In the genomic region with DNA sequence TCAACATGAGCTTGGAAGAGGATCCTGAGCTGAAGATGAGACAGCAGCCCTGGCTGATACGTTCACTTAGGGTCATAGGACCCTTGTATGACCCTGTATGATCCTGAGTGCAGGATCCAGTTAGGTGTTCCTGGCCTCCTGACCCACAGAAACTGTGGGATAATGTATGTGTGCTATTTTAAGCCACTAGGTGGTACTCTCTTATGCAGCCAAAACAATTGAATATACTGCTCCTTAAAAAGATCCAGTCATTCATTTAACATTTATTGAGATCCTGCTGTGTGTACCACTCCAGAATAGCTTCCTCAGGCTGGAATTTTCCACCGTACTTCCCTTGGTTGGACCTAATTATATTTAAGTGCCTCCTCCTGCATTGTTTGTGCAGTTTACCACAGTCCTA, we compare ENCODE assay signal across 26 cellular contexts.
DNase-seq lines count a peak whose midpoint lies in the region; TF ChIP-seq lines count a peak whose summit lies in the region.
"Had no signal": no experiment of that assay in that cellular context is flagged by ENCODE, and none has a peak within 500 bp of the region (broad histone marks: within the 10 kb centered on the region; RNA-seq: fewer than 3 reads in every experiment).

No MANE protein-coding gene starts in this region.

- H4K20me1 ChIP-seq in osteoblast (ENCODE audit: insufficient read depth, low read length): no peaks in the 10 kb centered on the region

- CTCF ChIA-PET in activated CD4-positive, alpha-beta memory T cell treated with anti-CD3 and anti-CD28 coated beads, Interleukin-2, amount 10 ng/mL, durations not matched to agents 7 days and 5 days (lab: Charles Lee): no interaction called here

- H3K36me3 ChIP-seq in endodermal cell (ENCODE audit: control insufficient read depth, insufficient read depth, low read length) (no peaks in the 10 kb centered on the region), osteoblast (ENCODE audit: insufficient read depth, low read length) (no peaks in the 10 kb centered on the region)
- H3K36me3 ChIP-seq: sigmoid colon, SJCRH30, thoracic aorta had no signal

- H3K9me3 ChIP-seq in endodermal cell (ENCODE audit: control insufficient read depth, low read length): no peaks in the 10 kb centered on the region
- no peaks in the 10 kb centered on the region for H3K9me3 ChIP-seq in osteoblast (ENCODE audit: low read depth, low read length)
- H3K9me3 ChIP-seq: sigmoid colon, SJCRH30, thoracic aorta had no signal

- H2AFZ ChIP-seq in osteoblast (ENCODE audit: low read length): no peak overlapping the region
- H2AFZ ChIP-seq: parathyroid adenoma had no signal

- H3K4me3 ChIP-seq in endodermal cell (ENCODE audit: low read length): no peak overlapping the region
- H3K4me3 ChIP-seq in osteoblast (ENCODE audit: insufficient read depth, low read length): no peak overlapping the region
- H3K4me3 ChIP-seq: GM12878, sigmoid colon, SJCRH30, thoracic aorta had no signal

- DNase-seq in NCI-H748 (lab: John Stamatoyannopoulos, UW; ENCODE audit: unreplicated experiment) (peak; percentile 8), NCI-H748 treated with DMSO at 0.1 percent for 48 hours (lab: John Stamatoyannopoulos, UW) (no peak), OCI-M1 (lab: John Stamatoyannopoulos, UW) (peak; percentile 55), endodermal cell (no peak), osteoblast (ENCODE audit: insufficient read length, low spot score, missing footprints) (no peak)
- no peak for DNase-seq in activated CD8-positive, alpha-beta memory T cell treated with anti-CD3 and anti-CD28 coated beads for 24 hours
- no peak for DNase-seq in stimulated activated naive CD4-positive, alpha-beta T cell (lab: John Stamatoyannopoulos, UW)
- no peak for DNase-seq in activated CD4-positive, alpha-beta memory T cell treated with anti-CD3 and anti-CD28 coated beads, Interleukin-2, amount 10 ng/mL, durations not matched to agents 7 days and 5 days
- DNase-seq: activated CD4-positive, alpha-beta T cell treated with anti-CD3 and anti-CD28 coated beads, Interleukin-2, amount 50 U/mL, for 1 hour; activated CD8-positive, alpha-beta memory T cell treated with anti-CD3 and anti-CD28 coated beads, Interleukin-2, amount 50 U/mL, for 48 hours; CD4-positive, alpha-beta T cell; DMS53; H9; kidney glomerular epithelial cell; naive thymus-derived CD8-positive, alpha-beta T cell; NCI-H1436 treated with DMSO at 0.1 percent for 48 hours; NCI-H774; sigmoid colon; SJCRH30; T-helper 17 cell had no signal

- TF ChIP-seq CTCF in endodermal cell (conservative IDR thresholded peaks at IDR 0.05) (peak; percentile 47), osteoblast (IDR thresholded peaks at IDR 0.05; ENCODE audit: extremely low read depth, low read depth, low read length) (peak; percentile 29)

- H3K4me3 Mint-ChIP-seq in endodermal cell: no peak overlapping the region
- no peak overlapping the region for H3K4me3 Mint-ChIP-seq in activated CD4-positive, alpha-beta memory T cell treated with anti-CD3 and anti-CD28 coated beads, Interleukin-2, amount 10 ng/mL, durations not matched to agents 7 days and 5 days
- H3K4me3 Mint-ChIP-seq: brain; CD4-positive, alpha-beta T cell; dendritic cell treated with granulocyte-macrophage colony-stimulating factor and Interleukin-4, amounts not matched to agents 40 ng/mL and 50 ng/mL, for 4 days; H9; naive thymus-derived CD8-positive, alpha-beta T cell; stimulated activated effector memory CD8-positive, alpha-beta T cell treated with anti-CD3 and anti-CD28 coated beads, Interleukin-12 subunit alpha, Interleukin-12 subunit beta, amount 100 ng/mL, for 72 hours; T-helper 17 cell had no signal

- POLR2A ChIA-PET in activated CD4-positive, alpha-beta memory T cell treated with anti-CD3 and anti-CD28 coated beads, Interleukin-2, amount 10 ng/mL, durations not matched to agents 7 days and 5 days (lab: Charles Lee): no interaction called here

- H3K79me2 ChIP-seq in osteoblast (ENCODE audit: insufficient read depth, low read length): no peaks in the 10 kb centered on the region
- H3K79me2 ChIP-seq: parathyroid adenoma had no signal

- WGBS in endodermal cell (ENCODE audit: insufficient coverage in 1 of 2, insufficient read length in 1 of 2), 2 experiments: 84% methylated on average over 2 of the region's 2 CpGs; no CpG with 5 or more reads in 1 of the 2 experiments

- peaks cover 32% of the 10 kb centered on the region for H3K9me3 Mint-ChIP-seq in endodermal cell
- no peaks in the 10 kb centered on the region for H3K9me3 Mint-ChIP-seq in activated CD4-positive, alpha-beta memory T cell treated with anti-CD3 and anti-CD28 coated beads, Interleukin-2, amount 10 ng/mL, durations not matched to agents 7 days and 5 days
- H3K9me3 Mint-ChIP-seq: brain; CD4-positive, alpha-beta T cell; dendritic cell treated with granulocyte-macrophage colony-stimulating factor and Interleukin-4, amounts not matched to agents 40 ng/mL and 50 ng/mL, for 4 days; stimulated activated effector memory CD8-positive, alpha-beta T cell treated with anti-CD3 and anti-CD28 coated beads, Interleukin-12 subunit alpha, Interleukin-12 subunit beta, amount 100 ng/mL, for 72 hours had no signal

- no peak overlapping the region for H3K9ac ChIP-seq in endodermal cell (ENCODE audit: extremely low read depth, low read length, poor library complexity, severe bottlenecking)
- H3K9ac ChIP-seq: parathyroid adenoma had no signal

- no peak overlapping the region for H3K27ac Mint-ChIP-seq in endodermal cell
- no peak overlapping the region for H3K27ac Mint-ChIP-seq in activated CD4-positive, alpha-beta memory T cell treated with anti-CD3 and anti-CD28 coated beads, Interleukin-2, amount 10 ng/mL, durations not matched to agents 7 days and 5 days
- H3K27ac Mint-ChIP-seq: brain; CD4-positive, alpha-beta T cell; dendritic cell treated with granulocyte-macrophage colony-stimulating factor and Interleukin-4, amounts not matched to agents 40 ng/mL and 50 ng/mL, for 4 days; H9; naive thymus-derived CD8-positive, alpha-beta T cell; stimulated activated effector memory CD8-positive, alpha-beta T cell treated with anti-CD3 and anti-CD28 coated beads, Interleukin-12 subunit alpha, Interleukin-12 subunit beta, amount 100 ng/mL, for 72 hours; T-helper 17 cell had no signal

- H3K27me3 Mint-ChIP-seq in endodermal cell (ENCODE audit: insufficient read depth): no peaks in the 10 kb centered on the region
- H3K27me3 Mint-ChIP-seq in activated CD4-positive, alpha-beta memory T cell treated with anti-CD3 and anti-CD28 coated beads, Interleukin-2, amount 10 ng/mL, durations not matched to agents 7 days and 5 days: no peaks in the 10 kb centered on the region
- H3K27me3 Mint-ChIP-seq: dendritic cell treated with granulocyte-macrophage colony-stimulating factor and Interleukin-4, amounts not matched to agents 40 ng/mL and 50 ng/mL, for 4 days; T-helper 17 cell had no signal

- no peaks in the 10 kb centered on the region for H3K4me1 ChIP-seq in endodermal cell (ENCODE audit: control insufficient read depth, insufficient read depth, low read length)
- H3K4me1 ChIP-seq in osteoblast (ENCODE audit: insufficient read depth, low read length): peaks cover 21% of the 10 kb centered on the region
- H3K4me1 ChIP-seq: parathyroid adenoma, SJCRH30 had no signal

- H3K4me1 Mint-ChIP-seq in endodermal cell: no peaks in the 10 kb centered on the region
- no peaks in the 10 kb centered on the region for H3K4me1 Mint-ChIP-seq in activated CD4-positive, alpha-beta memory T cell treated with anti-CD3 and anti-CD28 coated beads, Interleukin-2, amount 10 ng/mL, durations not matched to agents 7 days and 5 days
- H3K4me1 Mint-ChIP-seq: brain; H9; naive thymus-derived CD8-positive, alpha-beta T cell; stimulated activated effector memory CD8-positive, alpha-beta T cell treated with anti-CD3 and anti-CD28 coated beads, Interleukin-12 subunit alpha, Interleukin-12 subunit beta, amount 100 ng/mL, for 72 hours had no signal

- H3K4me2 ChIP-seq in osteoblast (ENCODE audit: insufficient read depth, low read length): no peak overlapping the region

- H3K27me3 ChIP-seq in endodermal cell (ENCODE audit: control insufficient read depth, insufficient read depth, low read length, poor library complexity, severe bottlenecking) (no peaks in the 10 kb centered on the region), osteoblast (ENCODE audit: insufficient read depth, low read length) (no peaks in the 10 kb centered on the region)
- H3K27me3 ChIP-seq: sigmoid colon, SJCRH30 had no signal

- H3K36me3 Mint-ChIP-seq in endodermal cell (ENCODE audit: low read depth): no peaks in the 10 kb centered on the region
- no peaks in the 10 kb centered on the region for H3K36me3 Mint-ChIP-seq in activated CD4-positive, alpha-beta memory T cell treated with anti-CD3 and anti-CD28 coated beads, Interleukin-2, amount 10 ng/mL, durations not matched to agents 7 days and 5 days (ENCODE audit: low read depth)
- H3K36me3 Mint-ChIP-seq: brain; naive thymus-derived CD8-positive, alpha-beta T cell; stimulated activated effector memory CD8-positive, alpha-beta T cell treated with anti-CD3 and anti-CD28 coated beads, Interleukin-12 subunit alpha, Interleukin-12 subunit beta, amount 100 ng/mL, for 72 hours had no signal

- H3K27ac ChIP-seq in endodermal cell (ENCODE audit: low read depth, low read length) (no peak overlapping the region), osteoblast (ENCODE audit: low read depth, low read length) (no peak overlapping the region)
- H3K27ac ChIP-seq: parathyroid adenoma, SJCRH30 had no signal

Comparison
In these comparisons a context has a peak if more than half of its experiments do, and no peak if none do; other contexts are left out.
1. DNase-seq: peak in NCI-H748 (single experiment) and OCI-M1 (single experiment); none in NCI-H748 treated with DMSO at 0.1 percent for 48 hours (single experiment), endodermal cell (single experiment), osteoblast (single experiment), activated CD8-positive, alpha-beta memory T cell treated with anti-CD3 and anti-CD28 coated beads for 24 hours (single experiment), stimulated activated naive CD4-positive, alpha-beta T cell (0 of 6) and activated CD4-positive, alpha-beta memory T cell treated with anti-CD3 and anti-CD28 coated beads, Interleukin-2, amount 10 ng/mL, durations not matched to agents 7 days and 5 days (single experiment).